ENCODE assay signal across 13 cellular contexts in genomic region chr17:42272162-42272561, GRCh38. TPM values are rescaled to one million over a fixed set of nuclear protein-coding genes. Genes with fewer than 3 reads are reported as not detected.
DNase-seq lines count a peak whose midpoint lies in the region; ATAC-seq and TF ChIP-seq lines count a peak whose summit lies in the region.
"Had no signal": no experiment of that assay in that cellular context is flagged by ENCODE, and none has a peak within 500 bp of the region (broad histone marks: within the 10 kb centered on the region; RNA-seq: fewer than 3 reads in every experiment).

No MANE protein-coding gene starts in this region.

- peak overlapping the region; percentile 40 for H3K27ac ChIP-seq in vagina

- intact Hi-C loops in activated CD4-positive, alpha-beta memory T cell treated with anti-CD3 and anti-CD28 coated beads for 36 hours (cut with micrococcal nuclease) = loop anchor here (5.0 kb wide), 1 partner anchor 115 kb away; the partner anchor contains the start of gene STAT3
- intact Hi-C loops in vagina (cut with DNase I) = no loop called here

- peak overlapping the region; percentile 99 for H3K4me3 Mint-ChIP-seq in activated naive CD4-positive, alpha-beta T cell treated with anti-CD3 and anti-CD28 coated beads, Interleukin-2, amount 50 U/mL, for 24 hours
- peak overlapping the region; percentile 93 for H3K4me3 Mint-ChIP-seq in activated CD4-positive, alpha-beta memory T cell treated with anti-CD3 and anti-CD28 coated beads for 36 hours
- H3K4me3 Mint-ChIP-seq in immature natural killer cell = peak overlapping the region; percentile 54 to 76 (median 68)

- peak overlapping the region; percentile 98 for H3K27ac Mint-ChIP-seq in activated naive CD4-positive, alpha-beta T cell treated with anti-CD3 and anti-CD28 coated beads, Interleukin-2, amount 50 U/mL, for 24 hours
- H3K27ac Mint-ChIP-seq in activated CD4-positive, alpha-beta memory T cell treated with anti-CD3 and anti-CD28 coated beads for 36 hours = peak overlapping the region; percentile 97
- peak overlapping the region; percentile 62 to 95 (median 85) for H3K27ac Mint-ChIP-seq in immature natural killer cell

- peaks cover 71% of the 10 kb centered on the region for H3K4me1 Mint-ChIP-seq in activated naive CD4-positive, alpha-beta T cell treated with anti-CD3 and anti-CD28 coated beads, Interleukin-2, amount 50 U/mL, for 24 hours
- H3K4me1 Mint-ChIP-seq in activated CD4-positive, alpha-beta memory T cell treated with anti-CD3 and anti-CD28 coated beads for 36 hours (ENCODE audit: low read depth) = peaks cover 59% of the 10 kb centered on the region
- peaks cover 62 to 73% of the 10 kb centered on the region in 2 donors for H3K4me1 Mint-ChIP-seq in immature natural killer cell

- no peak for TF ChIP-seq POLR2A in vagina (IDR thresholded peaks at IDR 0.05)

- H3K36me3 Mint-ChIP-seq in activated naive CD4-positive, alpha-beta T cell treated with anti-CD3 and anti-CD28 coated beads, Interleukin-2, amount 50 U/mL, for 24 hours = peaks cover 13% of the 10 kb centered on the region
- peaks cover 39% of the 10 kb centered on the region for H3K36me3 Mint-ChIP-seq in activated CD4-positive, alpha-beta memory T cell treated with anti-CD3 and anti-CD28 coated beads for 36 hours
- H3K36me3 Mint-ChIP-seq in immature natural killer cell = peaks cover 0 to 3% (median 0%) of the 10 kb centered on the region in 3 donors

- peaks cover 66% of the 10 kb centered on the region for H3K4me1 ChIP-seq in vagina

- no peaks in the 10 kb centered on the region for H3K9me3 ChIP-seq in vagina

- H3K36me3 ChIP-seq in vagina = no peaks in the 10 kb centered on the region

- ATAC-seq in GM18909 (IDR thresholded peaks at IDR 0.05; ENCODE audit: poor library complexity, unreplicated experiment) = no peak

- H3K27me3 ChIP-seq in vagina = no peaks in the 10 kb centered on the region

- no peaks in the 10 kb centered on the region for H3K27me3 Mint-ChIP-seq in activated naive CD4-positive, alpha-beta T cell treated with anti-CD3 and anti-CD28 coated beads, Interleukin-2, amount 50 U/mL, for 24 hours
- no peaks in the 10 kb centered on the region for H3K27me3 Mint-ChIP-seq in activated CD4-positive, alpha-beta memory T cell treated with anti-CD3 and anti-CD28 coated beads for 36 hours
- peaks cover 3 to 13% (median 3%) of the 10 kb centered on the region in 3 donors for H3K27me3 Mint-ChIP-seq in immature natural killer cell (ENCODE audit: low read depth in 3 of 3)

- no peak overlapping the region for H3K4me3 ChIP-seq in vagina

- POLR2A ChIA-PET in activated CD4-positive, alpha-beta memory T cell treated with anti-CD3 and anti-CD28 coated beads for 36 hours (lab: Charles Lee) = interaction anchor here (4.2 to 13.7 kb wide), 2 partner anchors 16 to 21 kb away, joined by 52 to 271 read pairs; partner anchors contain the start of gene STAT5A

- H3K9me3 Mint-ChIP-seq in activated naive CD4-positive, alpha-beta T cell treated with anti-CD3 and anti-CD28 coated beads, Interleukin-2, amount 50 U/mL, for 24 hours = no peaks in the 10 kb centered on the region
- H3K9me3 Mint-ChIP-seq in activated CD4-positive, alpha-beta memory T cell treated with anti-CD3 and anti-CD28 coated beads for 36 hours = no peaks in the 10 kb centered on the region
- H3K9me3 Mint-ChIP-seq in immature natural killer cell = no peaks in the 10 kb centered on the region

- no peak for TF ChIP-seq CTCF in vagina (IDR thresholded peaks at IDR 0.05)

- DNase-seq in activated naive CD4-positive, alpha-beta T cell (lab: John Stamatoyannopoulos, UW) = no peak
- DNase-seq in activated CD4-positive, alpha-beta memory T cell treated with anti-CD3 and anti-CD28 coated beads for 36 hours = no peak
- DNase-seq in immature natural killer cell (no peak), vagina (ENCODE audit: extremely low spot score in 2 of 2) (no peak), cerebellum (ENCODE audit: low spot score) (no peak)
- DNase-seq in stimulated activated CD4-positive, alpha-beta T cell treated with anti-CD3 and anti-CD28 coated beads, Interleukin-4, amount 100 ng/mL, for 24 hours = no peak
- DNase-seq: amniotic stem cell, GOT3, NCI-H1417 treated with DMSO at 0.1 percent for 48 hours, NCI-H524, posterior cingulate gyrus had no signal

- CTCF ChIA-PET in activated CD4-positive, alpha-beta memory T cell treated with anti-CD3 and anti-CD28 coated beads for 36 hours (lab: Charles Lee) = interaction anchor here (4.2 kb wide), 1 partner anchor 50 kb away, joined by 25 read pairs; no protein-coding TSS in a partner anchor

RNA-seq across cellular contexts. Expression of gene STAT5B, which starts 4.0 kb away (rescaled TPM):
- total RNA-seq in activated CD4-positive, alpha-beta memory T cell treated with anti-CD3 and anti-CD28 coated beads for 36 hours = 100 to 1,000 TPM; 192 to 195 TPM
- 10 to 100 TPM; 33.9 to 58.3 (median 37.8) TPM for polyA plus RNA-seq in immature natural killer cell
- total RNA-seq in vagina = 74.6 TPM
- total RNA-seq in cerebellum = 28.2 TPM

RNA-seq across cellular contexts. Expression of gene STAT5A, which starts 16.1 kb away (rescaled TPM):
- 100 to 1,000 TPM; 211 to 215 TPM for total RNA-seq in activated CD4-positive, alpha-beta memory T cell treated with anti-CD3 and anti-CD28 coated beads for 36 hours
- polyA plus RNA-seq in immature natural killer cell = 10 to 100 TPM; 33.2 to 62.9 (median 38.2) TPM
- total RNA-seq in vagina = 38.3 TPM
- 1.6 TPM for total RNA-seq in cerebellum

Comparison
In these comparisons a context has a peak if more than half of its experiments do, and no peak if none do; other contexts are left out.
1. RNA of gene STAT5A, which starts 16.1 kb away (total RNA-seq): 211 to 215 TPM in activated CD4-positive, alpha-beta memory T cell treated with anti-CD3 and anti-CD28 coated beads for 36 hours and 38.3 TPM in vagina (single experiment); 1.6 TPM in cerebellum (single experiment); every median in the first group is over 10 times any median in the second.
2. Peak in every context shown above with its lines, with median percentiles within 50 percentile points of each other: H3K27ac Mint-ChIP-seq and H3K4me3 Mint-ChIP-seq.